Comparison of ENCODE assay signal across 15 cellular contexts in genomic region chr1:200917291-200917817, GRCh38. TPM values are rescaled to one million over a fixed set of nuclear protein-coding genes. Genes with fewer than 3 reads are reported as not detected.
DNase-seq lines count a peak whose midpoint lies in the region; ATAC-seq, FAIRE-seq and TF ChIP-seq lines count a peak whose summit lies in the region.
"Had no signal": no experiment of that assay in that cellular context is flagged by ENCODE, and none has a peak within 500 bp of the region (broad histone marks: within the 10 kb centered on the region; RNA-seq: fewer than 3 reads in every experiment).

No MANE protein-coding gene starts in this region.

- H3K79me2 ChIP-seq in HepG2 (ENCODE audit: insufficient read depth, low read length), result no peaks in the 10 kb centered on the region
- H3K79me2 ChIP-seq: parathyroid adenoma had no signal

- H3K27ac ChIP-seq in BLaER1 treated with 17β-estradiol and CSF1 and Interleukin-3, amounts not matched to agents 10 nM and 100 nM, result peak overlapping the region in 7 of 11 experiments; percentile 28 to 94 (median 82); a peak in 9 of 22 replicates
- peak overlapping the region; percentile 6; the same call in 1 of the 2 replicates for H3K27ac ChIP-seq in HUES64 (ENCODE audit: low read depth, low read length)
- no peak overlapping the region for H3K27ac ChIP-seq in HepG2 (ENCODE audit: extremely low read length, insufficient read depth, low read length)
- H3K27ac ChIP-seq: C4-2B, left lung, parathyroid adenoma, thoracic aorta had no signal

- intact Hi-C loops in HepG2 (cut with micrococcal nuclease; ENCODE audit: unreplicated experiment), result no loop called here

- BruUV-seq in HepG2 (replicated peaks; lab: Mats Ljungman, UMichigan), result no TSS peak

- no peak for TF ChIP-seq POLR2A in HepG2 (IDR thresholded peaks at IDR 0.05; ENCODE audit: insufficient read depth in 1 of 2, low read depth in 2 of 2, low read length in 2 of 2)

- peak; percentile 81 for FAIRE-seq in HepG2 (lab: Jason Lieb, UNC)

- no peaks in the 10 kb centered on the region for H3K36me3 ChIP-seq in BLaER1 treated with 17β-estradiol and CSF1 and Interleukin-3, amounts not matched to agents 10 nM and 100 nM
- H3K36me3 ChIP-seq in HUES64 (ENCODE audit: insufficient read depth, low read length) (peaks cover 14% of the 10 kb centered on the region), HepG2 (replicated peaks in 1 of 2; ENCODE audit: control insufficient read depth in 1 of 2, insufficient read depth in 2 of 2, low read length in 2 of 2) (peaks cover 1 to 8% of the 10 kb centered on the region in 2 experiments; a peak in 3 of 5 replicates)
- H3K36me3 ChIP-seq: left lung, thoracic aorta had no signal

- peak overlapping the region; percentile 31 for H2AFZ ChIP-seq in HepG2 (ENCODE audit: low read length)
- H2AFZ ChIP-seq: parathyroid adenoma had no signal

- no peaks in the 10 kb centered on the region for H3K27me3 ChIP-seq in BLaER1 treated with 17β-estradiol and CSF1 and Interleukin-3, amounts not matched to agents 10 nM and 100 nM
- no peaks in the 10 kb centered on the region for H3K27me3 ChIP-seq in HUES64 (ENCODE audit: insufficient read depth, low read length)
- H3K27me3 ChIP-seq in HepG2 (ENCODE audit: control insufficient read depth in 1 of 2, insufficient read depth in 2 of 2, low read length in 2 of 2), result no peaks in the 10 kb centered on the region

- TF ChIP-seq EP300 in HepG2 (IDR thresholded peaks at IDR 0.05; ENCODE audit: low read depth in 2 of 2, low read length in 2 of 2) (no peak), HepG2 (CRISPR knock-in tag; IDR thresholded peaks at IDR 0.05; ENCODE audit: borderline replicate concordance) (no peak)

- in situ Hi-C loops in HepG2 (cut with HindIII; ENCODE audit: extremely low pct_ligation_motif_present, low pct_unique_long_range_greater_than_20kb), result no loop called here

- no peak overlapping the region for H3K4me3 ChIP-seq in BLaER1 treated with 17β-estradiol and CSF1 and Interleukin-3, amounts not matched to agents 10 nM and 100 nM
- no peak overlapping the region for H3K4me3 ChIP-seq in HUES64 (ENCODE audit: low read length)
- peak overlapping the region in 1 of 3 experiments; percentile 41; a peak in 2 of 6 replicates for H3K4me3 ChIP-seq in HepG2 (replicated peaks in 1 of 3; ENCODE audit: insufficient read depth in 1 of 3, low read depth in 2 of 3, low read length in 3 of 3)
- H3K4me3 ChIP-seq: left lung, thoracic aorta had no signal

- POLR2A ChIA-PET in HepG2 (lab: Yijun Ruan, JAX), result interaction anchor here (0.8 to 2.0 kb wide), 10 partner anchors 9 to 237 kb away, joined by 3 to 10 read pairs (median 4); partner anchors contain the start of genes INAVA and TMEM9

- DNase-seq in SW480 (ENCODE audit: low spot score), result peak; percentile 17
- DNase-seq in HepG2 (ENCODE audit: low spot score), result peak; percentile 67
- no peak for DNase-seq in stimulated activated CD4-positive, alpha-beta T cell treated with anti-CD3 and anti-CD28 coated beads, Interleukin-4, amount 100 ng/mL, for 24 hours
- DNase-seq in activated CD4-positive, alpha-beta T cell treated with anti-CD3 and anti-CD28 coated beads, Interleukin-2, amount 50 U/mL, for 48 hours, result no peak
- DNase-seq: cerebellar nuclear complex, left lung, NCI-H187 had no signal

- CTCF ChIA-PET in HepG2 (lab: Yijun Ruan, JAX; ENCODE audit: low intra/inter-chr PET ratio, low total read pairs), result no interaction called here

- peak; percentile 22; the same call in 1 of the 2 replicates for TF ChIP-seq CTCF in HepG2 (CRISPR knock-in tag; IDR thresholded peaks at IDR 0.05)

- H3K4me2 ChIP-seq in BLaER1 treated with 17β-estradiol and CSF1 and Interleukin-3, amounts not matched to agents 10 nM and 100 nM, result peak overlapping the region in 8 of 11 experiments; percentile 23 to 78 (median 75); a peak in 6 of 22 replicates
- H3K4me2 ChIP-seq in HepG2 (ENCODE audit: low read depth, low read length), result peak overlapping the region; percentile 69

- no peaks in the 10 kb centered on the region for H4K20me1 ChIP-seq in BLaER1 treated with 17β-estradiol and CSF1 and Interleukin-3, amounts not matched to agents 10 nM and 100 nM
- H4K20me1 ChIP-seq in HepG2 (ENCODE audit: insufficient read depth, low read length), result no peaks in the 10 kb centered on the region

- TF ChIP-seq RAD21 in HepG2 (CRISPR knock-in tag; IDR thresholded peaks at IDR 0.05), result no peak; the same call in 1 of the 2 replicates

- peak overlapping the region in 4 of 11 experiments; percentile 15 to 72 (median 55); a peak in 4 of 22 replicates for H3K9ac ChIP-seq in BLaER1 treated with 17β-estradiol and CSF1 and Interleukin-3, amounts not matched to agents 10 nM and 100 nM
- no peak overlapping the region for H3K9ac ChIP-seq in HUES64 (ENCODE audit: low read depth, low read length)
- H3K9ac ChIP-seq in HepG2 (ENCODE audit: insufficient read depth, low read depth, low read length), result no peak overlapping the region
- H3K9ac ChIP-seq: parathyroid adenoma had no signal

- ATAC-seq in HepG2 (peak; percentile 88), GM21526 (IDR thresholded peaks at IDR 0.05; ENCODE audit: low FRiP score, unreplicated experiment) (no peak), HG02938 (IDR thresholded peaks at IDR 0.05; ENCODE audit: unreplicated experiment) (no peak)
- ATAC-seq: left lung had no signal

- H3K9me3 ChIP-seq in BLaER1 treated with 17β-estradiol and CSF1 and Interleukin-3, amounts not matched to agents 10 nM and 100 nM (replicated peaks in 1 of 11), result no peaks in the 10 kb centered on the region
- H3K9me3 ChIP-seq in HUES64 (ENCODE audit: insufficient read depth, low read depth, low read length), result no peaks in the 10 kb centered on the region
- H3K9me3 ChIP-seq in HepG2 (ENCODE audit: low read length), result no peaks in the 10 kb centered on the region
- H3K9me3 ChIP-seq: left lung, thoracic aorta had no signal

- WGBS in HUES64, result 92% methylated on average over 6 of the region's 7 CpGs
- 17% methylated on average over 1 of the region's 7 CpGs for WGBS in HepG2 (ENCODE audit: low lambda C conversion rate)

- peaks cover 14 to 61% (median 48%) of the 10 kb centered on the region in 10 experiments for H3K4me1 ChIP-seq in BLaER1 treated with 17β-estradiol and CSF1 and Interleukin-3, amounts not matched to agents 10 nM and 100 nM
- no peaks in the 10 kb centered on the region for H3K4me1 ChIP-seq in HUES64 (ENCODE audit: insufficient read depth, low read length)
- H3K4me1 ChIP-seq in HepG2 (ENCODE audit: insufficient read depth, low read length), result peaks cover 27% of the 10 kb centered on the region
- H3K4me1 ChIP-seq: left lung, parathyroid adenoma had no signal

TF ChIP-seq in HepG2, 621 proteins besides CTCF, POLR2A, EP300 and RAD21 (continues in another document):
- peak; percentile 28; the same call in 1 of the 2 replicates for TF ChIP-seq ISL2 (CRISPR knock-in tag; IDR thresholded peaks at IDR 0.05)

RNA-seq across cellular contexts. Expression of gene INAVA, which starts 22.7 kb away (rescaled TPM):
- 35.2 TPM for polyA plus RNA-seq in HUES64 (2013, experiment 1 of 2)
- 30.7 TPM for polyA plus RNA-seq in HUES64 (2013, experiment 2 of 2)
- total RNA-seq in HepG2 (2016; rRNA removed; fragmentation: Illumina TruSeq; extraction: Trizol), result 11.7 and 13.5 TPM in 2 replicates
- total RNA-seq in HepG2 (2016; cell fraction: cytosol; rRNA removed; fragmentation: Illumina TruSeq; extraction: Trizol; ENCODE audit: low read depth), result 3.1 and 3.9 TPM in 2 replicates
- total RNA-seq in HepG2 (2016; cell fraction: insoluble cytoplasmic fraction; rRNA removed; fragmentation: Illumina TruSeq; extraction: Trizol), result 10.6 and 11.8 TPM in 2 replicates
- total RNA-seq in HepG2 (2016; cell fraction: membrane; rRNA removed; fragmentation: Illumina TruSeq; extraction: Trizol), result 8.9 and 10.3 TPM in 2 replicates
- total RNA-seq in HepG2 (2016; cell fraction: nucleus; rRNA removed; fragmentation: Illumina TruSeq; extraction: Trizol), result 11.6 and 14.2 TPM in 2 replicates
- polyA plus RNA-seq in HepG2 (2011; rRNA removed), result 6.0 and 6.4 TPM in 2 replicates
- polyA plus RNA-seq in HepG2 (2011; cell fraction: cytosol; rRNA removed), result 3.9 and 5.0 TPM in 2 replicates
- 18.1 and 23.0 TPM in 2 replicates for polyA plus RNA-seq in HepG2 (2011; cell fraction: nucleus; rRNA removed)
- polyA plus RNA-seq in HepG2 (2012), result 3.4 and 3.6 TPM in 2 replicates
- polyA plus RNA-seq in HepG2 (2016; cell fraction: cytosol; fragmentation: Illumina TruSeq; extraction: Trizol; ENCODE audit: low read depth), result 1.4 and 1.5 TPM in 2 replicates
- polyA plus RNA-seq in HepG2 (2016; cell fraction: insoluble cytoplasmic fraction; fragmentation: Illumina TruSeq; extraction: Trizol; ENCODE audit: low read depth), result 10.3 and 14.8 TPM in 2 replicates
- 4.6 and 5.4 TPM in 2 replicates for polyA plus RNA-seq in HepG2 (2016; cell fraction: membrane; fragmentation: Illumina TruSeq; extraction: Trizol; ENCODE audit: low read depth)
- polyA plus RNA-seq in HepG2 (2016; cell fraction: nucleus; fragmentation: Illumina TruSeq; extraction: Trizol; ENCODE audit: insufficient read depth, low read depth), result 28.3 and 29.7 TPM in 2 replicates
- 0.42 and 11.2 TPM in 2 replicates for polyA minus RNA-seq in HepG2 (2011; rRNA and poly(A)+ RNA removed; ENCODE audit: low replicate concordance)
- polyA minus RNA-seq in HepG2 (2011; cell fraction: cytosol; rRNA and poly(A)+ RNA removed), result 4.3 and 7.2 TPM in 2 replicates
- 6.0 and 7.9 TPM in 2 replicates for polyA minus RNA-seq in HepG2 (2011; cell fraction: nucleus; rRNA and poly(A)+ RNA removed)
- total RNA-seq: fibroblast of villous mesenchyme had no signal

RNA-seq across cellular contexts. Expression of gene GPR25, which starts 44.6 kb away (rescaled TPM):
- polyA plus RNA-seq in HUES64 (2013, experiment 1 of 2), result not detected
- polyA plus RNA-seq in HUES64 (2013, experiment 2 of 2), result not detected
- total RNA-seq in HepG2 (2016; rRNA removed; fragmentation: Illumina TruSeq; extraction: Trizol), result not detected in 2 replicates
- total RNA-seq in HepG2 (2016; cell fraction: cytosol; rRNA removed; fragmentation: Illumina TruSeq; extraction: Trizol; ENCODE audit: low read depth), result not detected in 2 replicates
- not detected in 2 replicates for total RNA-seq in HepG2 (2016; cell fraction: insoluble cytoplasmic fraction; rRNA removed; fragmentation: Illumina TruSeq; extraction: Trizol)
- total RNA-seq in HepG2 (2016; cell fraction: membrane; rRNA removed; fragmentation: Illumina TruSeq; extraction: Trizol), result not detected in 2 replicates
- not detected in 2 replicates for total RNA-seq in HepG2 (2016; cell fraction: nucleus; rRNA removed; fragmentation: Illumina TruSeq; extraction: Trizol)
- polyA plus RNA-seq in HepG2 (2011; rRNA removed), result not detected in 2 replicates
- polyA plus RNA-seq in HepG2 (2011; cell fraction: cytosol; rRNA removed), result not detected in 2 replicates
- 0.14 TPM in 1 of 2 replicates, not detected in the other for polyA plus RNA-seq in HepG2 (2011; cell fraction: nucleus; rRNA removed)
- polyA plus RNA-seq in HepG2 (2012), result not detected in 2 replicates
- not detected in 2 replicates for polyA plus RNA-seq in HepG2 (2016; cell fraction: cytosol; fragmentation: Illumina TruSeq; extraction: Trizol; ENCODE audit: low read depth)
- polyA plus RNA-seq in HepG2 (2016; cell fraction: insoluble cytoplasmic fraction; fragmentation: Illumina TruSeq; extraction: Trizol; ENCODE audit: low read depth), result not detected in 2 replicates
- not detected in 2 replicates for polyA plus RNA-seq in HepG2 (2016; cell fraction: membrane; fragmentation: Illumina TruSeq; extraction: Trizol; ENCODE audit: low read depth)
- not detected in 2 replicates for polyA plus RNA-seq in HepG2 (2016; cell fraction: nucleus; fragmentation: Illumina TruSeq; extraction: Trizol; ENCODE audit: insufficient read depth, low read depth)
- polyA minus RNA-seq in HepG2 (2011; rRNA and poly(A)+ RNA removed; ENCODE audit: low replicate concordance), result not detected in 2 replicates
- polyA minus RNA-seq in HepG2 (2011; cell fraction: cytosol; rRNA and poly(A)+ RNA removed), result not detected in 2 replicates
- polyA minus RNA-seq in HepG2 (2011; cell fraction: nucleus; rRNA and poly(A)+ RNA removed), result not detected in 2 replicates
- total RNA-seq: fibroblast of villous mesenchyme, thoracic aorta had no signal

Comparison
In these comparisons a context has a peak if more than half of its experiments do, and no peak if none do; other contexts are left out.
1. DNase-seq: peak in SW480 (single experiment) and HepG2 (single experiment); none in stimulated activated CD4-positive, alpha-beta T cell treated with anti-CD3 and anti-CD28 coated beads, Interleukin-4, amount 100 ng/mL, for 24 hours (single experiment) and activated CD4-positive, alpha-beta T cell treated with anti-CD3 and anti-CD28 coated beads, Interleukin-2, amount 50 U/mL, for 48 hours (0 of 2).